In genomic region chr5:68630354-68630753, GRCh38 we compare ENCODE assay signal across 11 cellular contexts.
"Had no signal": no experiment of that assay in that cellular context is flagged by ENCODE, and none has a peak within 500 bp of the region (broad histone marks: within the 10 kb centered on the region; RNA-seq: fewer than 3 reads in every experiment).

No MANE protein-coding gene starts in this region.

- ATAC-seq: GM23338, HCT116 had no signal

- H3K27ac ChIP-seq: GM23248 had no signal

- H3K4me2 ChIP-seq: GM23338 had no signal

- H3K9me3 ChIP-seq: HAP-1 had no signal

- H3K4me1 ChIP-seq: HAP-1 had no signal

- H3K9ac ChIP-seq: GM23248 had no signal

- DNase-seq: GM23248, GOT3, H7, H9, HCEC 1CT, HFFc6 had no signal

- H3K4me3 ChIP-seq: GM23248, GM23338, HAP-1 had no signal

- H2AFZ ChIP-seq: GM23248, GM23338 had no signal

- FAIRE-seq: H1, H54 had no signal

- H3K36me3 ChIP-seq: HAP-1 had no signal
